In genomic region chr20:63520594-63520938, GRCh38 we compare ENCODE assay signal across 8 cellular contexts. TPM values are rescaled to one million over a fixed set of nuclear protein-coding genes. Genes with fewer than 3 reads are reported as not detected.
DNase-seq lines count a peak whose midpoint lies in the region; ATAC-seq and TF ChIP-seq lines count a peak whose summit lies in the region.

Gene PPDPF, plus strand, starts transcription at chr20:63520765. Its CDS starts 544 bp downstream, at chr20:63521309.

- peak within 1 kb of the TSS; percentile 72 to 98 (median 92) for H3K27ac ChIP-seq in gastroesophageal sphincter
- H3K27ac ChIP-seq in neutrophil, result peak within 1 kb of the TSS; percentile 58

- H3K27me3 ChIP-seq in gastroesophageal sphincter, result no peaks in the 10 kb centered on the region
- H3K27me3 ChIP-seq in neutrophil, result peaks cover 64% of the 10 kb centered on the region

- peaks cover 18% of the 10 kb centered on the region for H3K4me1 Mint-ChIP-seq in Calu3 (ENCODE audit: low read depth, unreplicated experiment)

- CTCF ChIA-PET in Calu3 (lab: Charles Lee), result interaction anchor here (0.6 to 2.0 kb wide), 9 partner anchors 8 to 211 kb away, joined by 3 to 15 read pairs (median 4); partner anchors contain the start of gene PTK6

- WGBS in gastroesophageal sphincter (ENCODE audit: low coverage in 1 of 2), 2 donors, result no CpG with 5 or more reads among the region's 54 CpGs

- peak within 1 kb of the TSS; percentile 89 for H3K27ac Mint-ChIP-seq in Calu3 (ENCODE audit: unreplicated experiment)

- DNase-seq in Calu3 (peak; percentile 90), HUDEP-2 (lab: John Stamatoyannopoulos, UW; ENCODE audit: unreplicated experiment in 76 of 76) (peak in 65 of 76 experiments; percentile 13 to 81 (median 62)), SHP77 treated with DMSO at 0.1 percent for 48 hours (lab: John Stamatoyannopoulos, UW) (peak; percentile 44), stromal cell of bone marrow (ENCODE audit: low read depth) (peak; percentile 52)
- DNase-seq in activated naive CD4-positive, alpha-beta T cell treated with Interleukin-2 at 50 U/mL for 16 hours, result peak; percentile 79

- H3K27me3 Mint-ChIP-seq in Calu3 (ENCODE audit: unreplicated experiment), result no peaks in the 10 kb centered on the region

- no peaks in the 10 kb centered on the region for H3K9me3 Mint-ChIP-seq in Calu3 (ENCODE audit: low read depth, unreplicated experiment)

- TF ChIP-seq CTCF in Calu3 (IDR thresholded peaks at IDR 0.05; ENCODE audit: unreplicated experiment), result no peak
- TF ChIP-seq CTCF in gastroesophageal sphincter (IDR thresholded peaks at IDR 0.05), result no peak
- TF ChIP-seq CTCF in neutrophil (IDR thresholded peaks at IDR 0.05), result no peak

- ATAC-seq in GM21360 (IDR thresholded peaks at IDR 0.05; ENCODE audit: unreplicated experiment) (peak; percentile 54), gastroesophageal sphincter (peak; percentile 93)

- no TSS peak for BruUV-seq in Calu3 (replicated peaks; lab: Mats Ljungman, UMichigan)

- H3K36me3 Mint-ChIP-seq in Calu3 (ENCODE audit: insufficient read depth, unreplicated experiment), result peaks cover 75% of the 10 kb centered on the region

- H3K4me3 Mint-ChIP-seq in Calu3 (ENCODE audit: low read depth, unreplicated experiment), result peak within 1 kb of the TSS; percentile 95

- peak within 1 kb of the TSS; percentile 62 to 99 for H3K4me3 ChIP-seq in gastroesophageal sphincter
- peak within 1 kb of the TSS; percentile 61 to 78 for H3K4me3 ChIP-seq in neutrophil (ENCODE audit: low read depth in 1 of 2, low read length in 1 of 2)

- H3K4me1 ChIP-seq in gastroesophageal sphincter (peaks cover 0 to 41% (median 20%) of the 10 kb centered on the region in 3 donors), neutrophil (ENCODE audit: control insufficient read depth in 1 of 2, insufficient read depth in 1 of 2, low read depth in 1 of 2, low read length in 1 of 2) (peaks cover 13 to 18% of the 10 kb centered on the region in 2 experiments)

- peaks cover 0 to 23% of the 10 kb centered on the region in 2 donors for H3K36me3 ChIP-seq in gastroesophageal sphincter
- H3K36me3 ChIP-seq in neutrophil, result no peaks in the 10 kb centered on the region

- H3K9me3 ChIP-seq in gastroesophageal sphincter (peaks cover 0 to 4% (median 0%) of the 10 kb centered on the region in 3 donors), neutrophil (no peaks in the 10 kb centered on the region)

- no peak for TF ChIP-seq EP300 in gastroesophageal sphincter (IDR thresholded peaks at IDR 0.05)

- intact Hi-C loops in Calu3 (cut with micrococcal nuclease; ENCODE audit: unreplicated experiment), result loop anchor here (2.0 to 5.0 kb wide), 2 partner anchors 22 to 78 kb away; partner anchors contain the start of gene EEF1A2

- TF ChIP-seq POLR2A in gastroesophageal sphincter (IDR thresholded peaks at IDR 0.05), result peak; percentile 89 to 95

RNA-seq across cellular contexts. Expression of gene PPDPF, which starts in this region (rescaled TPM):
- total RNA-seq in Calu3 (2022) (517 and 545 TPM in 2 replicates), gastroesophageal sphincter (100 to 1,000 TPM; 114 to 256 (median 162) TPM)

Comparison
In these comparisons a context has a peak if more than half of its experiments do, and no peak if none do; other contexts are left out.
1. Peak in every context shown above with its lines: DNase-seq, ATAC-seq, H3K4me3 ChIP-seq and H3K27ac ChIP-seq.